ENCODE assay signal across 18 cellular contexts in genomic region chr6:140923048-140923447, GRCh38.
DNase-seq lines count a peak whose midpoint lies in the region; ATAC-seq, FAIRE-seq and TF ChIP-seq lines count a peak whose summit lies in the region.
"Had no signal": no experiment of that assay in that cellular context is flagged by ENCODE, and none has a peak within 500 bp of the region (broad histone marks: within the 10 kb centered on the region; RNA-seq: fewer than 3 reads in every experiment).

No MANE protein-coding gene starts in this region.

- no peak overlapping the region for H2AFZ ChIP-seq in K562 (ENCODE audit: low read depth, low read length)
- H2AFZ ChIP-seq: GM23338 had no signal

- H3K4me3 ChIP-seq in K562, result no peak overlapping the region
- H3K4me3 ChIP-seq: A549, GM12878, GM23338, SJSA1 had no signal

- CTCF ChIA-PET in K562 (lab: Yijun Ruan, JAX; ENCODE audit: low intra/inter-chr PET ratio), result no interaction called here

- TF ChIP-seq POLR2A in K562 (conservative IDR thresholded peaks at IDR 0.05), result no peak

- no peaks in the 10 kb centered on the region for H3K36me3 ChIP-seq in K562 (ENCODE audit: control insufficient read depth, insufficient read depth, low read length)
- H3K36me3 ChIP-seq: SJSA1 had no signal

- no peak for FAIRE-seq in K562 (lab: Jason Lieb, UNC)
- FAIRE-seq: A549, GM12878 had no signal

- intact Hi-C loops in K562 (cut with micrococcal nuclease), result loop anchor here (5.0 to 10.0 kb wide), 3 partner anchors 642 to 1556 kb away; no protein-coding TSS in a partner anchor

- no peaks in the 10 kb centered on the region for H4K20me1 ChIP-seq in K562 (replicated peaks; ENCODE audit: control insufficient read depth, insufficient read depth, low read length)

- no TSS peak for BruUV-seq in K562 (replicated peaks; lab: Mats Ljungman, UMichigan)

- TF ChIP-seq EP300 in Ishikawa (IDR thresholded peaks at IDR 0.05; ENCODE audit: borderline replicate concordance) (no peak), K562 (IDR thresholded peaks at IDR 0.05; ENCODE audit: low read length) (no peak)

- ATAC-seq in K562 (no peak), GM19324 (IDR thresholded peaks at IDR 0.05; ENCODE audit: low FRiP score, unreplicated experiment) (no peak)
- ATAC-seq: A549, GM12878, GM23338 had no signal

- no peak for TF ChIP-seq CTCF in K562 (IDR thresholded peaks at IDR 0.05 in 2 of 3, conservative IDR thresholded peaks at IDR 0.05 in 1 of 3; ENCODE audit: insufficient read depth in 2 of 3, low read depth in 1 of 3, low read length in 3 of 3)

- TF ChIP-seq RAD21 in Ishikawa (IDR thresholded peaks at IDR 0.05; ENCODE audit: low read depth), result no peak
- no peak for TF ChIP-seq RAD21 in K562 (CRISPR knock-in tag; conservative IDR thresholded peaks at IDR 0.05 in 1 of 2, IDR thresholded peaks at IDR 0.05 in 1 of 2)

- no peak overlapping the region for H3K27ac ChIP-seq in K562 (ENCODE audit: extremely low read depth, low read depth, low read length)
- H3K27ac ChIP-seq: A549, C4-2B, KMS-11, SJSA1 had no signal

- no peaks in the 10 kb centered on the region for H3K9me3 ChIP-seq in K562 (replicated peaks; ENCODE audit: control insufficient read depth, insufficient read depth, low read depth, low read length)
- H3K9me3 ChIP-seq: A549, SJSA1 had no signal

- no peak overlapping the region for H3K4me2 ChIP-seq in K562 (ENCODE audit: insufficient read depth, low read length)
- H3K4me2 ChIP-seq: A549, GM23338, KMS-11 had no signal

- H3K9me1 ChIP-seq in K562 (ENCODE audit: control insufficient read depth, insufficient read depth, low read length), result no peaks in the 10 kb centered on the region

- no peaks in the 10 kb centered on the region for H3K27me3 ChIP-seq in K562 (ENCODE audit: control insufficient read depth in 2 of 2, insufficient read depth in 2 of 2, low read length in 2 of 2)
- H3K27me3 ChIP-seq: SJSA1 had no signal

- POLR2A ChIA-PET in K562 (lab: Yijun Ruan, JAX), result no interaction called here

- in situ Hi-C loops in K562 (cut with MboI), result no loop called here
- in situ Hi-C loops in ACHN (cut with HindIII; ENCODE audit: low pct_ligation_motif_present, low pct_unique_long_range_greater_than_20kb, low sequenced_read_pairs), result no loop called here

- WGBS in K562 (ENCODE audit: insufficient coverage, low coverage, missing lambda C conversion rate), result 0% methylated on average over 1 of the region's 1 CpG

- H3K9ac ChIP-seq in K562 (ENCODE audit: insufficient read depth in 1 of 2, low read depth in 2 of 2, low read length in 2 of 2), result no peak overlapping the region
- H3K9ac ChIP-seq: KMS-11 had no signal

- no peaks in the 10 kb centered on the region for H3K4me1 ChIP-seq in K562 (replicated peaks in 1 of 2; ENCODE audit: control insufficient read depth in 2 of 2, insufficient read depth in 2 of 2, low read length in 2 of 2)
- H3K4me1 ChIP-seq: A549, SJSA1 had no signal

- peak; percentile 8 for DNase-seq in NCI-H345 (lab: John Stamatoyannopoulos, UW)
- DNase-seq in NCI-H345 treated with DMSO at 0.1 percent for 48 hours (lab: John Stamatoyannopoulos, UW; ENCODE audit: unreplicated experiment), result no peak
- peak in 1 of 4 experiments; percentile 7 for DNase-seq in K562 (ENCODE audit: extremely low read depth in 1 of 4, low spot score in 3 of 4)
- peak; percentile 7 for DNase-seq in left kidney (ENCODE audit: low read depth, low spot score)
- DNase-seq in ACHN, result no peak
- DNase-seq: DMS 273 treated with DMSO at 0.1 percent for 48 hours, GDM1, NCI-H1048, NCI-H1930, NCI-H526 treated with DMSO at 0.1 percent for 48 hours had no signal

- no peaks in the 10 kb centered on the region for H3K79me2 ChIP-seq in K562 (ENCODE audit: control insufficient read depth, insufficient read depth, low read length)

TF ChIP-seq in Ishikawa, 13 proteins besides CTCF, POLR2A, EP300 and RAD21:
- TF ChIP-seq MAX (IDR thresholded peaks at IDR 0.05), result no peak
- TF ChIP-seq NFIC (IDR thresholded peaks at IDR 0.05), result 0 out of 2 replicates have a peak, but pooled peaks have one; percentile 25
TF ChIP-seq in Ishikawa: peak in this region for 1.

TF ChIP-seq in K562, 482 proteins besides CTCF, POLR2A, EP300 and RAD21:
- no peak for TF ChIP-seq PML (IDR thresholded peaks at IDR 0.05; ENCODE audit: low read length)
- no peak for TF ChIP-seq GATA2 (CRISPR knock-in tag; IDR thresholded peaks at IDR 0.05)
- no peak for TF ChIP-seq CHD4 (IDR thresholded peaks at IDR 0.05; ENCODE audit: insufficient read depth, insufficient replicate concordance, low read depth, low read length, poor library complexity, severe bottlenecking)
- TF ChIP-seq NFIC (IDR thresholded peaks at IDR 0.05), result peak; percentile 90
- peak; percentile 66 for TF ChIP-seq NFIX (CRISPR knock-in tag; IDR thresholded peaks at IDR 0.05; ENCODE audit: low read depth)

Comparison
In these comparisons a context has a peak if more than half of its experiments do, and no peak if none do; other contexts are left out.
1. DNase-seq: peak in NCI-H345 (single experiment) and left kidney (single experiment); none in NCI-H345 treated with DMSO at 0.1 percent for 48 hours (single experiment) and ACHN (single experiment).